ENCODE assay signal across 17 cellular contexts in genomic region chr12:104589215-104589614, GRCh38.
"Had no signal": no experiment of that assay in that cellular context is flagged by ENCODE, and none has a peak within 500 bp of the region (broad histone marks: within the 10 kb centered on the region; RNA-seq: fewer than 3 reads in every experiment).

No MANE protein-coding gene starts in this region.

- DNase-seq: activated CD4-positive, alpha-beta memory T cell treated with anti-CD3 and anti-CD28 coated beads for 36 hours; activated CD4-positive, alpha-beta T cell treated with anti-CD3 and anti-CD28 coated beads for 36 hours; activated naive CD4-positive, alpha-beta T cell treated with Interleukin-2 at 50 U/mL for 16 hours; activated T-cell treated with anti-CD3 and anti-CD28 coated beads for 4 hours; aorta; cerebellar nuclear complex; effector CD4-positive, alpha-beta T cell; glutamatergic neuron; hippocampal formation; left colon; nucleus accumbens; posterior cingulate gyrus; retina; stimulated activated naive CD4-positive, alpha-beta T cell; T-helper 17 cell had no signal

- ATAC-seq: activated CD4-positive, alpha-beta T cell treated with anti-CD3 and anti-CD28 coated beads for 36 hours; left colon; natural killer cell treated with Interleukin-12 subunit alpha and Interleukin-12 subunit beta and Interleukin-15 and Interleukin-18, amount 100 ng/mL, for 72 hours; T-helper 17 cell had no signal

- H3K4me3 ChIP-seq: lung had no signal
